In genomic region chr11:8060801-8061554, GRCh38 we compare ENCODE assay signal across 11 cellular contexts. TPM values are rescaled to one million over a fixed set of nuclear protein-coding genes. Genes with fewer than 3 reads are reported as not detected.
DNase-seq lines count a peak whose midpoint lies in the region; ATAC-seq and TF ChIP-seq lines count a peak whose summit lies in the region.
"Had no signal": no experiment of that assay in that cellular context is flagged by ENCODE, and none has a peak within 500 bp of the region (broad histone marks: within the 10 kb centered on the region; RNA-seq: fewer than 3 reads in every experiment).

No MANE protein-coding gene starts in this region.

- ATAC-seq in GM21423 (IDR thresholded peaks at IDR 0.05; ENCODE audit: unreplicated experiment), result no peak
- no peak for ATAC-seq in lower lobe of right lung

- H3K27ac ChIP-seq in skeletal muscle tissue (ENCODE audit: low read depth, low read length) (no peak overlapping the region), lower lobe of right lung (no peak overlapping the region)

- DNase-seq in EL (peak; percentile 46), fibroblast of the aortic adventitia (ENCODE audit: low read depth) (peak; percentile 76), SW 1271 (lab: John Stamatoyannopoulos, UW) (no peak), lower lobe of right lung (no peak)
- DNase-seq in activated CD8-positive, alpha-beta memory T cell treated with anti-CD3 and anti-CD28 coated beads, Interleukin-2, amount 50 U/mL, for 48 hours, result peak; percentile 48
- DNase-seq: activated CD4-positive, CD25-positive, alpha-beta regulatory T cell treated with anti-CD3 and anti-CD28 coated beads, Interleukin-2, amount 50 U/mL, for 72 hours; activated gamma-delta T cell; caudate nucleus; NCI-H1417 had no signal

- H3K4me1 ChIP-seq in skeletal muscle tissue (ENCODE audit: control insufficient read depth in 3 of 3, insufficient read depth in 3 of 3, low read length in 3 of 3) (peaks cover 43 to 58% (median 48%) of the 10 kb centered on the region in 3 donors), lower lobe of right lung (peaks cover 4% of the 10 kb centered on the region)

- H3K9ac ChIP-seq in skeletal muscle tissue (ENCODE audit: low read depth in 1 of 3, low read length in 3 of 3), result peak overlapping the region in 2 of 3 donors; percentile 3 to 17

- H3K36me3 ChIP-seq in skeletal muscle tissue (ENCODE audit: control insufficient read depth in 3 of 3, insufficient read depth in 3 of 3, low read length in 3 of 3) (no peaks in the 10 kb centered on the region), lower lobe of right lung (no peaks in the 10 kb centered on the region)

- no peaks in the 10 kb centered on the region for H3K9me3 ChIP-seq in skeletal muscle tissue (ENCODE audit: control insufficient read depth in 3 of 3, low read length in 3 of 3)
- H3K9me3 ChIP-seq in lower lobe of right lung, result no peaks in the 10 kb centered on the region

- intact Hi-C loops in lower lobe of right lung (cut with DNase I), result no loop called here

- H3K4me3 ChIP-seq in fibroblast of the aortic adventitia (ENCODE audit: low read depth, low read length) (no peak overlapping the region), skeletal muscle tissue (ENCODE audit: low read length in 3 of 3) (no peak overlapping the region), lower lobe of right lung (no peak overlapping the region)

- no peak for TF ChIP-seq CTCF in fibroblast of the aortic adventitia (IDR thresholded peaks at IDR 0.05; ENCODE audit: insufficient read depth, low read length)
- TF ChIP-seq CTCF in lower lobe of right lung (IDR thresholded peaks at IDR 0.05), result no peak

- H3K27me3 ChIP-seq in skeletal muscle tissue (ENCODE audit: control insufficient read depth in 3 of 3, insufficient read depth in 3 of 3, low read length in 3 of 3) (no peaks in the 10 kb centered on the region), lower lobe of right lung (ENCODE audit: low read depth) (no peaks in the 10 kb centered on the region)

RNA-seq across cellular contexts. Expression of gene TUB, which starts 20.0 kb away (rescaled TPM):
- total RNA-seq in fibroblast of the aortic adventitia (ENCODE audit: low replicate concordance) (18.2 and 19.2 TPM in 2 replicates), skeletal muscle tissue (8.9 TPM), lower lobe of right lung (5.2 TPM)

Comparison
In these comparisons a context has a peak if more than half of its experiments do, and no peak if none do; other contexts are left out.
1. DNase-seq: peak in EL (single experiment), activated CD8-positive, alpha-beta memory T cell treated with anti-CD3 and anti-CD28 coated beads, Interleukin-2, amount 50 U/mL, for 48 hours (single experiment) and fibroblast of the aortic adventitia (single experiment); none in SW 1271 (0 of 2) and lower lobe of right lung (single experiment).